ENCODE assay signal across 14 cellular contexts in the genomic region with DNA sequence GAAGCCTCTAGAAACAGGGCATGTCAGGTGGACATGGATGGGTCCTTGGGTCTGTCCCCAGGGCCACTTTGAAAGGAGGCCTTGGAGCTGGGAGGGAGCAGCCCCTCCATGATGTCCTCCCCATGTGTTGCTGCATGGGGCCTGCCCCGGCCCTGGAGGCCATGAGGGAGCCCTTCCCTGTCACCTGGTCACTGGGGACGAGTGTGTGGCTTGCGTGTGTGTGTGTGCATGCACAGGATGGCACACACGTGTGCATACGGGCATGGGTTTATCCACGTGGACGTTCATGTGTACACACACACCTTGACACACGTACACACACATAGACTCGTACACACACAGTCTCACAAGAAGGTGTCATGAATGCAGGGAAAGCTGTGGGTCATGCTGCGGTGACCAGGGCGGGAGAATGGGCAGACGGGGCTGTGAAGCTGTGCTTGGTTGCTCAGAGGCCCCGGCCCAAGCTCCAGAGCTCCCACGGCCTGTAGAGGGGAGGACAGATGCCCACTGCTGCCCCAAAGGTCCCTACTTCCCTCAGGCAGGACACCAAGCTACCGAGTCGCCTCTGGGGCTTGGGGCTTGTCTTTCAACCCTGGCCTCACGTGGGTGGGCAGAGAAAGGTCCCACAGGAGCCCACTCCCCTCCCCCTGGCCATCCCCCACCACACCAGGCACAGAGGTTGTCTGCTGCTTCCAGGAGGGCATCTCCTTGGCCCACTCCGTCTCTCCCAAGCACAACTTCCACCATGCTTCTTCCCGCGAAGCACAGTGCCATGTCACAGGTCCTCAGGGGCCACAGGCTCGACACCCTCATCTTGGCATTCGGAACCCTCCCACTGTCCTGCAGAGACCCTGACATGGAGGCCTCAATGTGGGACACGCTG. TPM values are rescaled to one million over a fixed set of nuclear protein-coding genes. Genes with fewer than 3 reads are reported as not detected.
DNase-seq lines count a peak whose midpoint lies in the region; ATAC-seq and TF ChIP-seq lines count a peak whose summit lies in the region.
"Had no signal": no experiment of that assay in that cellular context is flagged by ENCODE, and none has a peak within 500 bp of the region (broad histone marks: within the 10 kb centered on the region; RNA-seq: fewer than 3 reads in every experiment).

No MANE protein-coding gene starts in this region.

- H3K79me2 ChIP-seq in mammary epithelial cell (ENCODE audit: insufficient read depth, low read length), result no peaks in the 10 kb centered on the region

- H3K36me3 Mint-ChIP-seq in MCF 10A (ENCODE audit: insufficient read depth, unreplicated experiment), result peaks cover 6% of the 10 kb centered on the region
- H3K36me3 Mint-ChIP-seq in activated T-helper 2 cell treated with anti-CD3 and anti-CD28 coated beads, Interferon-gamma antibody, Interleukin-2, Interleukin-4, amounts not matched to agents 10 μg/mL and 5 μg/mL and 100 μg/mL, durations not matched to agents 14 hours and 24 hours and 36 hours (ENCODE audit: low read depth), result no peaks in the 10 kb centered on the region

- TF ChIP-seq CTCF in mammary epithelial cell (conservative IDR thresholded peaks at IDR 0.05 in 1 of 2, IDR thresholded peaks at IDR 0.05 in 1 of 2; ENCODE audit: extremely low read depth in 1 of 2, insufficient read depth in 1 of 2, low read depth in 1 of 2, low read length in 2 of 2) (no peak), MCF 10A (IDR thresholded peaks at IDR 0.05; ENCODE audit: unreplicated experiment) (no peak), mucosa of descending colon (IDR thresholded peaks at IDR 0.05) (no peak), upper lobe of right lung (IDR thresholded peaks at IDR 0.05) (no peak)

- H4K20me1 ChIP-seq in mammary epithelial cell (ENCODE audit: insufficient read depth, low read length), result no peaks in the 10 kb centered on the region

- DNase-seq in mammary epithelial cell (no peak), MCF 10A (ENCODE audit: unreplicated experiment) (no peak), mucosa of descending colon (peak in 2 of 3 donors; percentile 4 to 31), upper lobe of right lung (peak; percentile 60), hypothalamus (lab: John Stamatoyannopoulos, UW) (no peak), putamen (ENCODE audit: low spot score) (no peak), NCI-H82 (lab: John Stamatoyannopoulos, UW) (no peak)
- DNase-seq in activated T-helper 2 cell treated with anti-CD3 and anti-CD28 coated beads, Interferon-gamma antibody, Interleukin-2, Interleukin-4, amounts not matched to agents 10 μg/mL and 5 μg/mL and 100 μg/mL, durations not matched to agents 14 hours and 24 hours and 36 hours (ENCODE audit: low spot score), result no peak
- DNase-seq: anterior cingulate cortex; erythroblast; NCI-H2081; stimulated activated CD4-positive, alpha-beta T cell treated with anti-CD3 and anti-CD28 coated beads, Interleukin-4, amount 100 ng/mL, for 24 hours had no signal

- peak overlapping the region; percentile 52 for H2AFZ ChIP-seq in mammary epithelial cell (ENCODE audit: low read depth, low read length)

- POLR2A ChIA-PET in MCF 10A (lab: Yijun Ruan, JAX), result no interaction called here

- H3K27ac Mint-ChIP-seq in MCF 10A (ENCODE audit: low read depth, unreplicated experiment), result no peak overlapping the region
- peak overlapping the region; percentile 67 for H3K27ac Mint-ChIP-seq in activated T-helper 2 cell treated with anti-CD3 and anti-CD28 coated beads, Interferon-gamma antibody, Interleukin-2, Interleukin-4, amounts not matched to agents 10 μg/mL and 5 μg/mL and 100 μg/mL, durations not matched to agents 14 hours and 24 hours and 36 hours

- intact Hi-C loops in mammary epithelial cell (cut with micrococcal nuclease) (no loop called here), MCF 10A (cut with micrococcal nuclease) (no loop called here), mucosa of descending colon (cut with DNase I, micrococcal nuclease) (no loop called here), upper lobe of right lung (cut with DNase I) (no loop called here)
- intact Hi-C loops in activated T-helper 2 cell treated with anti-CD3 and anti-CD28 coated beads, Interferon-gamma antibody, Interleukin-2, Interleukin-4, amounts not matched to agents 10 μg/mL and 5 μg/mL and 100 μg/mL, durations not matched to agents 14 hours and 24 hours and 36 hours (cut with micrococcal nuclease), result no loop called here

- no peaks in the 10 kb centered on the region for H3K4me1 Mint-ChIP-seq in MCF 10A (ENCODE audit: insufficient read depth, unreplicated experiment)
- peaks cover 9% of the 10 kb centered on the region for H3K4me1 Mint-ChIP-seq in activated T-helper 2 cell treated with anti-CD3 and anti-CD28 coated beads, Interferon-gamma antibody, Interleukin-2, Interleukin-4, amounts not matched to agents 10 μg/mL and 5 μg/mL and 100 μg/mL, durations not matched to agents 14 hours and 24 hours and 36 hours (ENCODE audit: low read depth)

- H3K27ac ChIP-seq in mammary epithelial cell (ENCODE audit: insufficient read depth, low read depth, low read length) (no peak overlapping the region), upper lobe of right lung (no peak overlapping the region)
- H3K27ac ChIP-seq: upper lobe of left lung had no signal

- WGBS in mammary epithelial cell (ENCODE audit: low coverage, missing lambda C conversion rate), result 89% methylated on average over 12 of the region's 23 CpGs

- ATAC-seq in mucosa of descending colon (no peak), upper lobe of right lung (no peak)
- ATAC-seq: activated CD4-positive, CD25-positive, alpha-beta regulatory T cell treated with anti-CD3 and anti-CD28 coated beads, Interleukin-2, amount 50 U/mL, for 24 hours had no signal

- H3K9me3 ChIP-seq in mammary epithelial cell (replicated peaks; ENCODE audit: insufficient read depth, low read length), result no peaks in the 10 kb centered on the region
- H3K9me3 ChIP-seq in mucosa of descending colon, result no peaks in the 10 kb centered on the region
- no peaks in the 10 kb centered on the region for H3K9me3 ChIP-seq in upper lobe of right lung
- H3K9me3 ChIP-seq: upper lobe of left lung had no signal

- no peaks in the 10 kb centered on the region for H3K27me3 Mint-ChIP-seq in MCF 10A (ENCODE audit: insufficient read depth, unreplicated experiment)
- no peaks in the 10 kb centered on the region for H3K27me3 Mint-ChIP-seq in activated T-helper 2 cell treated with anti-CD3 and anti-CD28 coated beads, Interferon-gamma antibody, Interleukin-2, Interleukin-4, amounts not matched to agents 10 μg/mL and 5 μg/mL and 100 μg/mL, durations not matched to agents 14 hours and 24 hours and 36 hours (ENCODE audit: low read depth)

- no peak overlapping the region for H3K9ac ChIP-seq in mammary epithelial cell (ENCODE audit: insufficient read depth, low read length)

- no peaks in the 10 kb centered on the region for H3K9me3 Mint-ChIP-seq in MCF 10A (ENCODE audit: unreplicated experiment)
- no peaks in the 10 kb centered on the region for H3K9me3 Mint-ChIP-seq in activated T-helper 2 cell treated with anti-CD3 and anti-CD28 coated beads, Interferon-gamma antibody, Interleukin-2, Interleukin-4, amounts not matched to agents 10 μg/mL and 5 μg/mL and 100 μg/mL, durations not matched to agents 14 hours and 24 hours and 36 hours

- H3K4me1 ChIP-seq in mammary epithelial cell (ENCODE audit: insufficient read depth, low read length), result peaks cover 10% of the 10 kb centered on the region
- H3K4me1 ChIP-seq in mucosa of descending colon (ENCODE audit: low read depth), result no peaks in the 10 kb centered on the region
- no peaks in the 10 kb centered on the region for H3K4me1 ChIP-seq in upper lobe of right lung
- H3K4me1 ChIP-seq: upper lobe of left lung had no signal

- H3K4me2 ChIP-seq in mammary epithelial cell (ENCODE audit: insufficient read depth, low read depth, low read length), result no peak overlapping the region

- H3K27me3 ChIP-seq in mammary epithelial cell (ENCODE audit: insufficient read depth, low read length) (no peaks in the 10 kb centered on the region), upper lobe of right lung (no peaks in the 10 kb centered on the region)
- H3K27me3 ChIP-seq: upper lobe of left lung had no signal

- dilution Hi-C loops in mammary epithelial cell (cut with HindIII; ENCODE audit: low sequenced_read_pairs), result no loop called here

- no peak overlapping the region for H3K4me3 Mint-ChIP-seq in MCF 10A (ENCODE audit: unreplicated experiment)
- no peak overlapping the region for H3K4me3 Mint-ChIP-seq in activated T-helper 2 cell treated with anti-CD3 and anti-CD28 coated beads, Interferon-gamma antibody, Interleukin-2, Interleukin-4, amounts not matched to agents 10 μg/mL and 5 μg/mL and 100 μg/mL, durations not matched to agents 14 hours and 24 hours and 36 hours (ENCODE audit: low read depth)

- H3K4me3 ChIP-seq in mammary epithelial cell (replicated peaks in 1 of 3; ENCODE audit: insufficient read depth in 1 of 3, low read depth in 2 of 3, low read length in 3 of 3) (no peak overlapping the region), mucosa of descending colon (no peak overlapping the region), upper lobe of right lung (no peak overlapping the region)
- H3K4me3 ChIP-seq: upper lobe of left lung had no signal

- H3K36me3 ChIP-seq in mammary epithelial cell (ENCODE audit: insufficient read depth, low read length) (no peaks in the 10 kb centered on the region), mucosa of descending colon (ENCODE audit: low read depth) (no peaks in the 10 kb centered on the region), upper lobe of right lung (no peaks in the 10 kb centered on the region)
- H3K36me3 ChIP-seq: upper lobe of left lung had no signal

- no TSS peak for BruUV-seq in mammary epithelial cell (replicated peaks; lab: Mats Ljungman, UMichigan)
- BruUV-seq in MCF 10A (replicated peaks; lab: Mats Ljungman, UMichigan), result no TSS peak

- CTCF ChIA-PET in mammary epithelial cell (lab: Charles Lee; ENCODE audit: low non-redundant PET) (no interaction called here), MCF 10A (lab: Yijun Ruan, JAX) (no interaction called here)

- in situ Hi-C loops in mammary epithelial cell (cut with MboI; ENCODE audit: low sequenced_read_pairs in 2 of 2), result no loop called here

RNA-seq across cellular contexts. Expression of gene GPC1, which starts 42.3 kb away (rescaled TPM):
- total RNA-seq in mammary epithelial cell (100 to 1,000 TPM; 238 to 266 TPM), MCF 10A (2022) (36.9 and 38.9 TPM in 2 replicates), mucosa of descending colon (10 to 100 TPM; 12.4 to 29.2 (median 15.4) TPM), upper lobe of right lung (24.8 TPM)
- polyA plus RNA-seq in mammary epithelial cell, result 178 TPM
- 84.2 TPM for polyA minus RNA-seq in mammary epithelial cell
- total RNA-seq in activated T-helper 2 cell treated with anti-CD3 and anti-CD28 coated beads, Interferon-gamma antibody, Interleukin-2, Interleukin-4, amounts not matched to agents 10 μg/mL and 5 μg/mL and 100 μg/mL, durations not matched to agents 14 hours and 24 hours and 36 hours, result 21.9 and 25.6 TPM in 2 replicates

Comparison
In these comparisons a context has a peak if more than half of its experiments do, and no peak if none do; other contexts are left out.
1. DNase-seq: peak in mucosa of descending colon (2 of 3) and upper lobe of right lung (single experiment); none in mammary epithelial cell (single experiment), MCF 10A (single experiment), activated T-helper 2 cell treated with anti-CD3 and anti-CD28 coated beads, Interferon-gamma antibody, Interleukin-2, Interleukin-4, amounts not matched to agents 10 μg/mL and 5 μg/mL and 100 μg/mL, durations not matched to agents 14 hours and 24 hours and 36 hours (single experiment), hypothalamus (0 of 51), putamen (single experiment) and NCI-H82 (single experiment).